Comparison of ENCODE assay signal across 8 cellular contexts in genomic region chr3:186540444-186541226, GRCh38. TPM values are rescaled to one million over a fixed set of nuclear protein-coding genes. Genes with fewer than 3 reads are reported as not detected.
DNase-seq lines count a peak whose midpoint lies in the region; ATAC-seq and TF ChIP-seq lines count a peak whose summit lies in the region.

No MANE protein-coding gene starts in this region.

- no peaks in the 10 kb centered on the region for H3K27me3 Mint-ChIP-seq in CD4-positive, alpha-beta T cell
- H3K27me3 Mint-ChIP-seq in natural killer cell (ENCODE audit: low read depth in 2 of 2) = no peaks in the 10 kb centered on the region
- H3K27me3 Mint-ChIP-seq in stimulated activated memory B cell treated with anti-CD40 and anti-IgM and Interleukin-4, amounts not matched to agents 10 μg/mL and 1 μg/mL and 100 μg/mL, for 72 hours = no peaks in the 10 kb centered on the region

- no peak overlapping the region for H3K27ac Mint-ChIP-seq in CD4-positive, alpha-beta T cell
- H3K27ac Mint-ChIP-seq in natural killer cell = peak overlapping the region in 1 of 2 donors; percentile 75
- peak overlapping the region; percentile 42 for H3K27ac Mint-ChIP-seq in stimulated activated memory B cell treated with anti-CD40 and anti-IgM and Interleukin-4, amounts not matched to agents 10 μg/mL and 1 μg/mL and 100 μg/mL, for 72 hours

- H3K9me3 ChIP-seq in CD4-positive, alpha-beta T cell (ENCODE audit: control insufficient read depth, low read length) = no peaks in the 10 kb centered on the region
- H3K9me3 ChIP-seq in IMR-90 (ENCODE audit: control insufficient read depth, insufficient read depth, low read length) (no peaks in the 10 kb centered on the region), OCI-LY7 (ENCODE audit: low read length) (no peaks in the 10 kb centered on the region)

- BruUV-seq in IMR-90 (replicated peaks; lab: Mats Ljungman, UMichigan) = no TSS peak
- no TSS peak for BruUV-seq in OCI-LY7 (replicated peaks; lab: Mats Ljungman, UMichigan)

- H3K4me3 ChIP-seq in IMR-90 (ENCODE audit: insufficient read depth, low read depth, low read length) (no peak overlapping the region), OCI-LY7 (ENCODE audit: low read depth, low read length, poor library complexity, severe bottlenecking) (no peak overlapping the region), epithelial cell of proximal tubule (ENCODE audit: low read depth, low read length) (no peak overlapping the region)

- H3K27me3 ChIP-seq in CD4-positive, alpha-beta T cell (ENCODE audit: control insufficient read depth, insufficient read depth, low read length) = no peaks in the 10 kb centered on the region
- no peaks in the 10 kb centered on the region for H3K27me3 ChIP-seq in IMR-90 (ENCODE audit: control insufficient read depth, insufficient read depth, low read length)

- H3K36me3 Mint-ChIP-seq in CD4-positive, alpha-beta T cell (ENCODE audit: low read depth) = peaks cover 16% of the 10 kb centered on the region
- peaks cover 9% of the 10 kb centered on the region for H3K36me3 Mint-ChIP-seq in natural killer cell
- H3K36me3 Mint-ChIP-seq in stimulated activated memory B cell treated with anti-CD40 and anti-IgM and Interleukin-4, amounts not matched to agents 10 μg/mL and 1 μg/mL and 100 μg/mL, for 72 hours = peaks cover 13% of the 10 kb centered on the region

- H2BK120ac ChIP-seq in IMR-90 (ENCODE audit: low read depth, low read length) = no peak overlapping the region

- H3K9me1 ChIP-seq in IMR-90 (ENCODE audit: insufficient read depth, low read length) = no peaks in the 10 kb centered on the region; the same call in 1 of the 2 replicates

- H4K91ac ChIP-seq in IMR-90 (ENCODE audit: insufficient read depth, low read depth, low read length) = no peak overlapping the region

- peak; percentile 66 to 81 (median 78) for DNase-seq in CD4-positive, alpha-beta T cell
- DNase-seq in IMR-90 (peak; percentile 75), OCI-LY7 (ENCODE audit: low spot score) (peak; percentile 83), activated T-cell treated with anti-CD3 and anti-CD28 coated beads for 24 hours (ENCODE audit: low read depth) (peak; percentile 81), epithelial cell of proximal tubule (ENCODE audit: low read depth) (peak; percentile 53), natural killer cell (peak; percentile 62)

- in situ Hi-C loops in IMR-90 (cut with MboI; ENCODE audit: low sequenced_read_pairs) = no loop called here

- H3K9me3 Mint-ChIP-seq in CD4-positive, alpha-beta T cell = no peaks in the 10 kb centered on the region
- no peaks in the 10 kb centered on the region for H3K9me3 Mint-ChIP-seq in natural killer cell
- no peaks in the 10 kb centered on the region for H3K9me3 Mint-ChIP-seq in stimulated activated memory B cell treated with anti-CD40 and anti-IgM and Interleukin-4, amounts not matched to agents 10 μg/mL and 1 μg/mL and 100 μg/mL, for 72 hours

- H2AK9ac ChIP-seq in IMR-90 (replicated peaks; ENCODE audit: low read depth, low read length, poor library complexity) = no peak overlapping the region

- no peak overlapping the region for H3K23ac ChIP-seq in IMR-90 (ENCODE audit: low read depth, low read length)

- H3K4me2 ChIP-seq in IMR-90 (ENCODE audit: low read depth, low read length) (0 out of 2 replicates have a peak overlapping the region, but pooled peaks have one; percentile 44), OCI-LY7 (ENCODE audit: low read length) (peak overlapping the region; percentile 36; the same call in 1 of the 2 replicates)

- H3K27ac ChIP-seq in CD4-positive, alpha-beta T cell (ENCODE audit: low read depth, low read length) = no peak overlapping the region
- H3K27ac ChIP-seq in IMR-90 (ENCODE audit: insufficient read depth, low read length) (no peak overlapping the region), OCI-LY7 (ENCODE audit: low read depth, low read length, poor library complexity, severe bottlenecking) (no peak overlapping the region)

- POLR2A ChIA-PET in CD4-positive, alpha-beta T cell (lab: Charles Lee) = interaction anchor here (0.5 to 2.5 kb wide), 11 partner anchors 8 to 603 kb away, joined by 3 to 16 read pairs (median 4); partner anchors contain the start of genes DNAJB11 and TRA2B
- POLR2A ChIA-PET in IMR-90 (lab: Charles Lee; ENCODE audit: unreplicated experiment) (interaction anchor here (0.6 kb wide), 1 partner anchor 245 kb away, joined by 3 read pairs; no protein-coding TSS in a partner anchor), OCI-LY7 (lab: Charles Lee) (interaction anchor here (0.5 to 1.7 kb wide), 8 partner anchors 11 to 597 kb away, joined by 3 to 9 read pairs (median 4); no protein-coding TSS in a partner anchor)

- 0 out of 2 replicates have a peak, but pooled peaks have one; percentile 33 for TF ChIP-seq POLR2A in IMR-90 (IDR thresholded peaks at IDR 0.05; ENCODE audit: low read depth, low read length)

- H3K79me1 ChIP-seq in IMR-90 (ENCODE audit: low read depth in 1 of 2, low read length in 2 of 2) = no peaks in the 10 kb centered on the region

- H4K20me1 ChIP-seq in IMR-90 (ENCODE audit: insufficient read depth, low read length) (no peaks in the 10 kb centered on the region), OCI-LY7 (ENCODE audit: insufficient read depth, low read length) (no peaks in the 10 kb centered on the region)

- H3K4ac ChIP-seq in IMR-90 (ENCODE audit: low read depth, low read length) = no peak overlapping the region

- H3K9ac ChIP-seq in IMR-90 (ENCODE audit: low read depth, low read length) = no peak overlapping the region

- H3K9me2 ChIP-seq in OCI-LY7 (ENCODE audit: insufficient read depth, low read length) = no peaks in the 10 kb centered on the region

- H3K14ac ChIP-seq in IMR-90 (replicated peaks; ENCODE audit: low read depth, low read length) = no peak overlapping the region

- no peak overlapping the region for H3K4me3 Mint-ChIP-seq in CD4-positive, alpha-beta T cell
- H3K4me3 Mint-ChIP-seq in natural killer cell = peak overlapping the region; percentile 26
- no peak overlapping the region for H3K4me3 Mint-ChIP-seq in stimulated activated memory B cell treated with anti-CD40 and anti-IgM and Interleukin-4, amounts not matched to agents 10 μg/mL and 1 μg/mL and 100 μg/mL, for 72 hours

- TF ChIP-seq CTCF in CD4-positive, alpha-beta T cell (IDR thresholded peaks at IDR 0.05) = peak; percentile 84
- TF ChIP-seq CTCF in IMR-90 (conservative IDR thresholded peaks at IDR 0.05; ENCODE audit: low read depth, low read length) = peak; percentile 78
- peak; percentile 99 for TF ChIP-seq CTCF in OCI-LY7 (conservative IDR thresholded peaks at IDR 0.05; ENCODE audit: low read length)
- TF ChIP-seq CTCF in epithelial cell of proximal tubule (conservative IDR thresholded peaks at IDR 0.05; ENCODE audit: low read depth, low read length) = peak; percentile 69
- TF ChIP-seq CTCF in natural killer cell (IDR thresholded peaks at IDR 0.05) = peak; percentile 75

- H2AK5ac ChIP-seq in IMR-90 (ENCODE audit: low read depth, low read length) = no peak overlapping the region

- no peak overlapping the region for H3K56ac ChIP-seq in IMR-90 (ENCODE audit: extremely low read depth, insufficient read depth, low read length)

- no peak overlapping the region for H4K5ac ChIP-seq in IMR-90 (ENCODE audit: low read depth, low read length)

- CTCF ChIA-PET in CD4-positive, alpha-beta T cell (lab: Charles Lee) = interaction anchor here (0.6 to 4.0 kb wide), 21 partner anchors 18 to 1219 kb away, joined by 3 to 21 read pairs (median 5); partner anchors contain the start of gene DNAJB11
- CTCF ChIA-PET in IMR-90 (lab: Yijun Ruan, JAX) = interaction anchor here (0.6 to 2.1 kb wide), 27 partner anchors 9 to 586 kb away, joined by 3 to 17 read pairs (median 4); no protein-coding TSS in a partner anchor
- CTCF ChIA-PET in OCI-LY7 (lab: Charles Lee; ENCODE audit: unreplicated experiment) = interaction anchor here (0.9 to 3.2 kb wide), 8 partner anchors 8 to 597 kb away, joined by 3 to 25 read pairs (median 4); no protein-coding TSS in a partner anchor

- H4K8ac ChIP-seq in IMR-90 (ENCODE audit: low read depth in 2 of 2, low read length in 2 of 2) = no peak overlapping the region

- H3K4me1 Mint-ChIP-seq in CD4-positive, alpha-beta T cell (ENCODE audit: low read depth) = peaks cover 7% of the 10 kb centered on the region
- H3K4me1 Mint-ChIP-seq in natural killer cell = peaks cover 8% of the 10 kb centered on the region in 2 donors
- peaks cover 54% of the 10 kb centered on the region for H3K4me1 Mint-ChIP-seq in stimulated activated memory B cell treated with anti-CD40 and anti-IgM and Interleukin-4, amounts not matched to agents 10 μg/mL and 1 μg/mL and 100 μg/mL, for 72 hours

- no peak overlapping the region for H3K18ac ChIP-seq in IMR-90 (ENCODE audit: low read depth, low read length)

- H2AFZ ChIP-seq in IMR-90 (replicated peaks; ENCODE audit: low read length, poor library complexity) (no peak overlapping the region), OCI-LY7 (ENCODE audit: low read length) (no peak overlapping the region)

- dilution Hi-C loops in IMR-90 (cut with HindIII; ENCODE audit: low sequenced_read_pairs, unreplicated experiment) = no loop called here

- peak; percentile 98 for ATAC-seq in CD4-positive, alpha-beta T cell (ENCODE audit: poor library complexity)
- ATAC-seq in GM19463 (IDR thresholded peaks at IDR 0.05; ENCODE audit: unreplicated experiment) = peak; percentile 47
- ATAC-seq in IMR-90 (ENCODE audit: low read depth) = peak; percentile 80
- ATAC-seq in natural killer cell = peak; percentile 84 to 94 (median 94)
- ATAC-seq in stimulated activated memory B cell treated with anti-CD40 and anti-IgM and Interleukin-4, amounts not matched to agents 10 μg/mL and 1 μg/mL and 100 μg/mL, for 72 hours = peak; percentile 86

- H2BK5ac ChIP-seq in IMR-90 (ENCODE audit: low read depth, low read length, poor library complexity, severe bottlenecking) = no peak overlapping the region

- H3K36me3 ChIP-seq in IMR-90 (ENCODE audit: control insufficient read depth, insufficient read depth, low read length) = 0 out of 2 replicates have a peak, but pooled peaks cover 2% of the 10 kb centered on the region
- peaks cover 17% of the 10 kb centered on the region for H3K36me3 ChIP-seq in OCI-LY7 (ENCODE audit: insufficient read depth, low read length)

- no peaks in the 10 kb centered on the region for H3K79me2 ChIP-seq in OCI-LY7 (ENCODE audit: insufficient read depth, low read depth, low read length)

- H3K4me1 ChIP-seq in IMR-90 (ENCODE audit: control insufficient read depth, insufficient read depth, low read length) (no peaks in the 10 kb centered on the region), OCI-LY7 (ENCODE audit: insufficient read depth, low read length, poor library complexity, severe bottlenecking) (peaks cover 16% of the 10 kb centered on the region)

- no peak overlapping the region for H2BK20ac ChIP-seq in IMR-90 (ENCODE audit: low read depth, low read length)

- H2BK15ac ChIP-seq in IMR-90 (ENCODE audit: low read depth, low read length) = no peak overlapping the region

- TF ChIP-seq RAD21 in IMR-90 (IDR thresholded peaks at IDR 0.05; ENCODE audit: low read length) = peak; percentile 85

- intact Hi-C loops in CD4-positive, alpha-beta T cell (cut with DNase I, micrococcal nuclease) = loop anchor here (1.0 to 5.0 kb wide), 5 partner anchors 22 to 563 kb away; no protein-coding TSS in a partner anchor
- intact Hi-C loops in IMR-90 (cut with micrococcal nuclease) = loop anchor here (1.0 to 5.0 kb wide), 5 partner anchors 76 to 557 kb away; partner anchors contain the start of gene ETV5
- intact Hi-C loops in OCI-LY7 (cut with micrococcal nuclease; ENCODE audit: unreplicated experiment) = loop anchor here (1.0 to 2.0 kb wide), 3 partner anchors 78 to 558 kb away; no protein-coding TSS in a partner anchor
- intact Hi-C loops in natural killer cell (cut with micrococcal nuclease) = loop anchor here (1.0 to 5.0 kb wide), 3 partner anchors 78 to 557 kb away; no protein-coding TSS in a partner anchor

- 0% methylated on average over 1 of the region's 9 CpGs; no CpG with 5 or more reads in 1 of the 2 experiments for WGBS in IMR-90 (ENCODE audit: extremely low coverage in 2 of 2, insufficient read length in 1 of 2), 2 experiments

RNA-seq across cellular contexts. Expression of gene CRYGS, which starts 3.5 kb away (rescaled TPM):
- 1 to 10 TPM; 1.9 to 2.3 TPM for total RNA-seq in CD4-positive, alpha-beta T cell
- total RNA-seq in IMR-90 (2012; rRNA removed) (0.36 and 0.56 TPM in 2 replicates), OCI-LY7 (2022) (3.5 and 6.5 TPM in 2 replicates), epithelial cell of proximal tubule (0.43 TPM in 1 of 2 replicates, not detected in the other), natural killer cell (1 to 10 TPM; 2.1 to 3.4 (median 2.5) TPM)
- 2.1 TPM in 2 replicates for polyA plus RNA-seq in IMR-90 (2012; rRNA removed)
- 0.23 and 0.35 TPM in 2 replicates for polyA plus RNA-seq in IMR-90 (2012; cell fraction: cytosol; rRNA removed)
- 10.3 and 23.1 TPM in 2 replicates for polyA plus RNA-seq in IMR-90 (2012; cell fraction: nucleus; rRNA removed; ENCODE audit: low replicate concordance)
- 6.5 and 7.0 TPM in 2 replicates for total RNA-seq in OCI-LY7 (2014; rRNA removed; shearing (Covaris generic))

RNA-seq across cellular contexts. Expression of gene TBCCD1, which starts 26.5 kb away (rescaled TPM):
- total RNA-seq in CD4-positive, alpha-beta T cell = 1 to 10 TPM; 7.6 to 8.1 TPM
- total RNA-seq in IMR-90 (2012; rRNA removed) = 17.8 and 19.7 TPM in 2 replicates
- 6.5 and 7.9 TPM in 2 replicates for polyA plus RNA-seq in IMR-90 (2012; rRNA removed)
- 3.5 and 3.7 TPM in 2 replicates for polyA plus RNA-seq in IMR-90 (2012; cell fraction: cytosol; rRNA removed)
- 4.8 and 20.3 TPM in 2 replicates for polyA plus RNA-seq in IMR-90 (2012; cell fraction: nucleus; rRNA removed; ENCODE audit: low replicate concordance)
- 24.2 and 27.0 TPM in 2 replicates for total RNA-seq in OCI-LY7 (2014; rRNA removed; shearing (Covaris generic))
- total RNA-seq in OCI-LY7 (2022) = 21.3 and 21.9 TPM in 2 replicates
- total RNA-seq in epithelial cell of proximal tubule = 10.8 and 14.9 TPM in 2 replicates
- total RNA-seq in natural killer cell = 10 to 100 TPM; 16.8 to 23.0 (median 20.3) TPM

RNA-seq across cellular contexts. Expression of gene DNAJB11, which starts 29.9 kb away (rescaled TPM):
- total RNA-seq in CD4-positive, alpha-beta T cell = 10 to 100 TPM; 69.3 to 70.3 TPM
- total RNA-seq in IMR-90 (2012; rRNA removed) = 27.4 and 62.8 TPM in 2 replicates
- polyA plus RNA-seq in IMR-90 (2012; rRNA removed) = 42.4 and 48.6 TPM in 2 replicates
- polyA plus RNA-seq in IMR-90 (2012; cell fraction: cytosol; rRNA removed) = 16.5 and 35.2 TPM in 2 replicates
- polyA plus RNA-seq in IMR-90 (2012; cell fraction: nucleus; rRNA removed; ENCODE audit: low replicate concordance) = 9.1 and 32.7 TPM in 2 replicates
- total RNA-seq in OCI-LY7 (2014; rRNA removed; shearing (Covaris generic)) = 73.0 and 78.7 TPM in 2 replicates
- 53.2 and 61.1 TPM in 2 replicates for total RNA-seq in OCI-LY7 (2022)
- 76.7 and 96.3 TPM in 2 replicates for total RNA-seq in epithelial cell of proximal tubule
- 100 to 1,000 TPM in 2 of 3 donors, 10 to 100 TPM in 1; 85.9 to 112 (median 111) TPM for total RNA-seq in natural killer cell

Comparison
In these comparisons a context has a peak if more than half of its experiments do, and no peak if none do; other contexts are left out.
1. ATAC-seq: peak in every context shown above with its lines; median percentile 98 in CD4-positive, alpha-beta T cell; 94 in natural killer cell; 86 in stimulated activated memory B cell treated with anti-CD40 and anti-IgM and Interleukin-4, amounts not matched to agents 10 μg/mL and 1 μg/mL and 100 μg/mL, for 72 hours; 80 in IMR-90; 47 in GM19463.